In genomic region chr3:169515132-169515531, GRCh38 we compare ENCODE assay signal across 26 cellular contexts.
"Had no signal": no experiment of that assay in that cellular context is flagged by ENCODE, and none has a peak within 500 bp of the region (broad histone marks: within the 10 kb centered on the region; RNA-seq: fewer than 3 reads in every experiment).

No MANE protein-coding gene starts in this region.

- H3K9me3 ChIP-seq: left lung, lower lobe of right lung, pancreas, prostate gland, testis, thyroid gland, transverse colon, upper lobe of right lung had no signal

- FAIRE-seq: islet of Langerhans, kidney, pancreas, urothelium cell line had no signal

- H3K4me1 ChIP-seq: left lung, lower lobe of right lung, prostate gland, testis, thyroid gland, transverse colon, upper lobe of right lung had no signal

- H3K27me3 ChIP-seq: left lung, pancreas, spleen, testis, thyroid gland, transverse colon, upper lobe of right lung had no signal

- H3K27ac ChIP-seq: left lung, lower lobe of right lung, pancreas, prostate gland, skin epidermis, spleen, testis, thyroid gland, transverse colon, upper lobe of right lung had no signal

- H3K4me3 ChIP-seq: left lung, lower lobe of right lung, pancreas, prostate gland, skin epidermis, spleen, testis, thyroid gland, transverse colon, upper lobe of right lung had no signal

- H3K36me3 ChIP-seq: left lung, lower lobe of right lung, pancreas, prostate gland, spleen, thyroid gland, transverse colon, upper lobe of right lung had no signal

- DNase-seq: hypothalamus; immature natural killer cell; kidney; left colon; left lung; lower lobe of right lung; mammary epithelial cell; mesenchymal stem cell; naive thymus-derived CD8-positive, alpha-beta T cell; nucleus accumbens; pancreas; posterior cingulate gyrus; retina; right cardiac atrium; spleen; stimulated activated CD4-positive, alpha-beta T cell treated with anti-CD3 and anti-CD28 coated beads, Interleukin-4, amount 100 ng/mL, for 24 hours; stimulated activated naive CD4-positive, alpha-beta T cell; substantia nigra; testis; thyroid gland; transverse colon; upper lobe of right lung had no signal
